Comparison of ENCODE assay signal across 7 cellular contexts in the genomic region with DNA sequence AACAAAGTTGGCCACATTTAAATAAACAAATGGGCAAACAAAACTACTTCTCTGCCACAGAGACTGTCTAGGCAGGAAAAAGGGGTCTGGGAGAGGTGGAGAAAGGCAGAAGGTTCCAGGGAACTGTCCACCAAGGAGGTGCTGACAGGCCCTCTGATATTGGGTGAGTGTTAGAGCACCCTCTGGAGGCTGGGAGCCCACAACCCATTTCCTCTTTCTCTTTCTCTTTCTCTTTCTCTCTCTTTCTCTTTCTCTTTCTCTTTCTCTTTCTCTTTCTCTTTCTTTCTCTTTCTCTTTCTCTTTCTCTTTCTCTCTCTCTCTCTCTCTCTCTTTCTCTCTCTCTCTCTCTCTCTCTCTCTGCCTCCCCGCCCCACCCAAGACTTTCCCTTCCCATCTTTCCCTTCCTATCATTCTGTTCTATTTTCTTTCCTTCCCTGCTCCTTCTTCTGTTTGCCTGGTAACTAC.
DNase-seq lines count a peak whose midpoint lies in the region; ATAC-seq and TF ChIP-seq lines count a peak whose summit lies in the region.

No MANE protein-coding gene starts in this region.

- TF ChIP-seq CTCF in astrocyte of the cerebellum (IDR thresholded peaks at IDR 0.05; ENCODE audit: low read depth, low read length, missing control alignments) = peak; percentile 63

- H3K4me3 ChIP-seq in astrocyte of the cerebellum (ENCODE audit: low read depth, low read length) = no peak overlapping the region

- in situ Hi-C loops in astrocyte of the cerebellum (cut with HindIII; ENCODE audit: low sequenced_read_pairs) = no loop called here

- DNase-seq in ELF-1 (ENCODE audit: low read depth, low spot score) (peak; percentile 80), GM19238 (ENCODE audit: insufficient read length, low spot score) (peak; percentile 7), NCI-H774 (lab: John Stamatoyannopoulos, UW) (peak; percentile 61), astrocyte of the cerebellum (ENCODE audit: low read depth) (peak; percentile 40), left kidney (ENCODE audit: low read depth, low spot score) (peak; percentile 91)

- ATAC-seq in HG03135 (IDR thresholded peaks at IDR 0.05; ENCODE audit: unreplicated experiment) = peak; percentile 92
- no peak for ATAC-seq in activated CD4-positive, CD25-positive, alpha-beta regulatory T cell treated with anti-CD3 and anti-CD28 coated beads, Interleukin-2, amount 50 U/mL, for 24 hours

Comparison
In these comparisons a context has a peak if more than half of its experiments do, and no peak if none do; other contexts are left out.
1. DNase-seq: peak in every context shown above with its lines; median percentile 91 in left kidney; 80 in ELF-1; 61 in NCI-H774; 40 in astrocyte of the cerebellum; 7 in GM19238.